ENCODE assay signal across 9 cellular contexts in the genomic region with DNA sequence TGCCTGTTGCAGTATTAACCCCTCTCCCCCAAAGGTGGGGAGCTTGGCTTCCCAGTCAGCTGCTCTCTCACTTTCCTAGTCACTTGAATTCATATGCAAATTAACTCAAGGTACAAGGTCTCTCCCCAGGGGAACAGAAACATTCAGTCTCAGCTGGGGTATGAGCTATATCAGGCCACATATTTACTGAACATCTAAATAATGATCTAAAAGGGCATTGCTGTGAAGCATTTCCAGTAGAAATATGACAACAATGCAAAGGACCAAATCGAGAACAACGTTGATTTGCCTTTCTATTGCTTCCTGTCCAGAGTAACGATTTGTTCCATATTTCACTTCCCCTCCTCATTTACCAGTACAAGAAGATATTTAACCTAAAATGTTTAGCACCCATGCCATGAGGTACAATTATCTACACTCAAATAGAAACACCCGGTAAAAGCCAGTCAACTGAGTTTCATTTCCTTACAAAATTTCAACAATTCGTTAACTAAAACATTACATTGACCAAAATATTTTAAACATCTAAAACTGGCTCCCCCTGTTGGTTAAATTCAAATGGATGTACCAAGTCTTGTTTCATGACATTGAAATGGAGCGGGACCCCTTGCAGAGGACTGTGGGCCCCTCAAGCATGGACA. TPM values are rescaled to one million over a fixed set of nuclear protein-coding genes. Genes with fewer than 3 reads are reported as not detected.
DNase-seq lines count a peak whose midpoint lies in the region; FAIRE-seq and TF ChIP-seq lines count a peak whose summit lies in the region.
"Had no signal": no experiment of that assay in that cellular context is flagged by ENCODE, and none has a peak within 500 bp of the region (broad histone marks: within the 10 kb centered on the region; RNA-seq: fewer than 3 reads in every experiment).

No MANE protein-coding gene starts in this region.

- no peaks in the 10 kb centered on the region; a peak in 1 of 7 replicates for H3K27me3 ChIP-seq in H1 (replicated peaks in 1 of 4; ENCODE audit: control insufficient read depth in 3 of 4, extremely low read depth in 1 of 4, insufficient read depth in 3 of 4, low read length in 3 of 4)

- no peaks in the 10 kb centered on the region for H3K36me3 ChIP-seq in H1 (ENCODE audit: control insufficient read depth in 2 of 4, insufficient read depth in 4 of 4, low read length in 3 of 4)

- no peaks in the 10 kb centered on the region for H3K23me2 ChIP-seq in H1 (ENCODE audit: low read depth, low read length)

- H2AFZ ChIP-seq in H1 (ENCODE audit: low read length): no peak overlapping the region

- WGBS in H1 (ENCODE audit: extremely low coverage in 1 of 2, insufficient coverage in 1 of 2, insufficient read length in 1 of 2, insufficient replicate concordance in 2 of 2, low coverage in 1 of 2, low lambda C conversion rate in 2 of 2, missing lambda C conversion rate in 1 of 2), 2 experiments: 83 to 100% methylated on average over 1 to 6 of the region's 6 CpGs

- H3K27ac Mint-ChIP-seq in activated CD4-positive, alpha-beta T cell treated with anti-CD3 and anti-CD28 coated beads, Interleukin-2, amount 10 ng/mL, durations not matched to agents 24 days and 14 days: peak overlapping the region; percentile 63

- no peak overlapping the region for H4K5ac ChIP-seq in H1 (ENCODE audit: insufficient read length, low read depth, low read length)

- no peak overlapping the region for H3K56ac ChIP-seq in H1 (replicated peaks; ENCODE audit: insufficient read length, low read depth, low read length)

- H2BK120ac ChIP-seq in H1 (replicated peaks; ENCODE audit: low read depth, low read length): no peak overlapping the region

- peaks cover 0 to 10% (median 5%) of the 10 kb centered on the region in 4 experiments; a peak in 4 of 7 replicates for H3K4me1 ChIP-seq in H1 (replicated peaks in 1 of 4; ENCODE audit: control insufficient read depth in 3 of 4, insufficient read depth in 4 of 4, low read length in 3 of 4)

- H3K27ac ChIP-seq in H1 (ENCODE audit: low read depth, low read length): no peak overlapping the region

- no peak for TF ChIP-seq EP300 in H1 (IDR thresholded peaks at IDR 0.05; ENCODE audit: borderline replicate concordance in 1 of 2, low read depth in 2 of 2, low read length in 2 of 2)

- no peak for TF ChIP-seq POLR2A in H1 (IDR thresholded peaks at IDR 0.05; ENCODE audit: control extremely low read depth in 1 of 2, low read depth in 2 of 2, low read length in 2 of 2)

- H3K4me2 ChIP-seq in H1 (ENCODE audit: insufficient read depth in 1 of 2, low read depth in 2 of 2, low read length in 2 of 2): peak overlapping the region; percentile 9 to 46; a peak in 1 of 4 replicates

- no peak overlapping the region for H3K23ac ChIP-seq in H1 (ENCODE audit: insufficient read length)

- H4K8ac ChIP-seq in H1 (ENCODE audit: extremely low read depth, insufficient read depth, low read length): no peak overlapping the region

- CTCF ChIA-PET in H1 (lab: Charles Lee; ENCODE audit: partially characterized antibody): interaction anchor here (0.7 to 3.2 kb wide), 24 partner anchors 8 to 408 kb away, joined by 3 to 17 read pairs (median 4); no protein-coding TSS in a partner anchor

- no peaks in the 10 kb centered on the region for H3K9me3 Mint-ChIP-seq in activated CD4-positive, alpha-beta T cell treated with anti-CD3 and anti-CD28 coated beads, Interleukin-2, amount 10 ng/mL, durations not matched to agents 24 days and 14 days

- no peaks in the 10 kb centered on the region for H3K36me3 Mint-ChIP-seq in activated CD4-positive, alpha-beta T cell treated with anti-CD3 and anti-CD28 coated beads, Interleukin-2, amount 10 ng/mL, durations not matched to agents 24 days and 14 days (ENCODE audit: low read depth)

- H2BK20ac ChIP-seq in H1 (ENCODE audit: low read length): no peak overlapping the region

- H2BK5ac ChIP-seq in H1 (ENCODE audit: low read depth, low read length): no peak overlapping the region

- TF ChIP-seq CTCF in H1 (IDR thresholded peaks at IDR 0.05; ENCODE audit: control extremely low read depth in 1 of 3, insufficient read depth in 1 of 3, low read depth in 1 of 3, low read length in 3 of 3): peak in 1 of 3 experiments; percentile 6; a peak in 1 of 4 replicates

- no peaks in the 10 kb centered on the region for H3K79me2 ChIP-seq in H1 (ENCODE audit: control insufficient read depth in 1 of 2, insufficient read depth in 2 of 2, low read length in 2 of 2)

- H3K4me1 Mint-ChIP-seq in activated CD4-positive, alpha-beta T cell treated with anti-CD3 and anti-CD28 coated beads, Interleukin-2, amount 10 ng/mL, durations not matched to agents 24 days and 14 days: peaks cover 21% of the 10 kb centered on the region

- no peaks in the 10 kb centered on the region for H3K79me1 ChIP-seq in H1 (ENCODE audit: low read depth, low read length)

- H3K9me3 ChIP-seq in H1 (ENCODE audit: insufficient read depth in 2 of 2, low read depth in 1 of 2, low read length in 1 of 2): no peaks in the 10 kb centered on the region

- POLR2A ChIA-PET in H1 (lab: Charles Lee; ENCODE audit: partially characterized antibody): interaction anchor here (0.6 to 1.1 kb wide), 4 partner anchors 27 to 174 kb away, joined by 3 to 4 read pairs (median 3); a partner anchor contains a TSS

- TF ChIP-seq RAD21 in H1 (IDR thresholded peaks at IDR 0.05 in 1 of 2, conservative IDR thresholded peaks at IDR 0.05 in 1 of 2; ENCODE audit: low read depth in 2 of 2, low read length in 2 of 2): no peak

- peak overlapping the region in 1 of 4 experiments; percentile 17; a peak in 1 of 8 replicates for H3K4me3 ChIP-seq in H1 (ENCODE audit: extremely low read depth in 1 of 4, insufficient read depth in 2 of 4, low read depth in 3 of 4, low read length in 4 of 4)

- no peak overlapping the region for H4K91ac ChIP-seq in H1 (replicated peaks; ENCODE audit: insufficient read length, low read length)

- H4K20me1 ChIP-seq in H1 (replicated peaks in 1 of 2; ENCODE audit: control insufficient read depth in 1 of 2, insufficient read depth in 2 of 2, low read length in 2 of 2): no peaks in the 10 kb centered on the region

- no peak overlapping the region for H3K18ac ChIP-seq in H1 (ENCODE audit: extremely low read depth, low read length)

- FAIRE-seq in H1 (lab: Jason Lieb, UNC): peak; percentile 7
- FAIRE-seq: astrocyte had no signal

- no peak overlapping the region for H2BK12ac ChIP-seq in H1 (ENCODE audit: low read depth, low read length)

- no peak for DNase-seq in activated CD4-positive, alpha-beta T cell treated with anti-CD3 and anti-CD28 coated beads, Interleukin-2, amount 10 ng/mL, durations not matched to agents 24 days and 14 days
- no peak for DNase-seq in activated CD4-positive, alpha-beta T cell treated with anti-CD3 and anti-CD28 coated beads for 48 hours
- DNase-seq in HCEC 1CT: peak; percentile 9
- peak; percentile 84 for DNase-seq in NAMALWA (ENCODE audit: low spot score)
- no peak for DNase-seq in H1 (ENCODE audit: low read depth in 1 of 2, low spot score in 2 of 2)
- DNase-seq in superior temporal gyrus (ENCODE audit: extremely low spot score): no peak
- no peak for DNase-seq in NCI-H748 treated with DMSO at 0.1 percent for 48 hours (lab: John Stamatoyannopoulos, UW)
- DNase-seq in NCI-H187 treated with DMSO at 0.1 percent for 48 hours (lab: John Stamatoyannopoulos, UW): no peak

- no peaks in the 10 kb centered on the region for H3K27me3 Mint-ChIP-seq in activated CD4-positive, alpha-beta T cell treated with anti-CD3 and anti-CD28 coated beads, Interleukin-2, amount 10 ng/mL, durations not matched to agents 24 days and 14 days

- no peak overlapping the region for H3K9ac ChIP-seq in H1 (replicated peaks in 1 of 4; ENCODE audit: extremely low read depth in 1 of 4, low read depth in 3 of 4, low read length in 3 of 4)

- intact Hi-C loops in activated CD4-positive, alpha-beta T cell treated with anti-CD3 and anti-CD28 coated beads, Interleukin-2, amount 10 ng/mL, durations not matched to agents 24 days and 14 days (cut with micrococcal nuclease): no loop called here

- H2AK5ac ChIP-seq in H1 (ENCODE audit: low read depth, low read length): peak overlapping the region; percentile 1; the same call in 1 of the 2 replicates

- peak overlapping the region; percentile 39 for H3K4me3 Mint-ChIP-seq in activated CD4-positive, alpha-beta T cell treated with anti-CD3 and anti-CD28 coated beads, Interleukin-2, amount 10 ng/mL, durations not matched to agents 24 days and 14 days

- H2BK15ac ChIP-seq in H1 (ENCODE audit: low read length): no peak overlapping the region

- H3K14ac ChIP-seq in H1 (ENCODE audit: insufficient read length): no peak overlapping the region

- no peak overlapping the region for H3K4ac ChIP-seq in H1 (replicated peaks; ENCODE audit: insufficient read length, low read depth, low read length)

TF ChIP-seq in H1, 55 proteins besides CTCF, POLR2A, EP300 and RAD21 (continues in another document):
- TF ChIP-seq POU5F1 (IDR thresholded peaks at IDR 0.05; ENCODE audit: low read depth, low read length): peak; percentile 31; the same call in 1 of the 2 replicates

RNA-seq across cellular contexts. Expression of a gene that starts 36.5 kb away (rescaled TPM):
- total RNA-seq in activated CD4-positive, alpha-beta T cell treated with anti-CD3 and anti-CD28 coated beads, Interleukin-2, amount 10 ng/mL, durations not matched to agents 24 days and 14 days: 44.9 and 47.1 TPM in 2 replicates
- not detected in 2 replicates for total RNA-seq in H1 (2021; fragmentation: NEBNext Ultra II Directional; extraction: Animal tissue kit (Norgen Biotek cat#: 25700))
- polyA plus RNA-seq in H1 (2011; rRNA removed): 0.05 and 0.08 TPM in 2 replicates
- polyA plus RNA-seq in H1 (2011; cell fraction: cytosol; rRNA removed): 0.09 TPM
- polyA plus RNA-seq in H1 (2011; cell fraction: nucleus; rRNA removed): 0.09 TPM
- polyA plus RNA-seq in H1 (2012, experiment 1 of 2): 0.05 to 0.08 TPM (median 0.05 TPM) in 4 replicates
- polyA plus RNA-seq in H1 (2012, experiment 2 of 2): 0.05 TPM
- 0.02 TPM for polyA plus RNA-seq in H1 (2013, experiment 1 of 2)
- polyA plus RNA-seq in H1 (2013, experiment 2 of 2): 0.04 TPM
- polyA minus RNA-seq in H1 (2011; rRNA and poly(A)+ RNA removed): 0.07 and 0.28 TPM in 2 replicates
- not detected for polyA minus RNA-seq in H1 (2011; cell fraction: cytosol; rRNA and poly(A)+ RNA removed)
- polyA minus RNA-seq in H1 (2011; cell fraction: nucleus; rRNA and poly(A)+ RNA removed): 0.40 TPM

RNA-seq across cellular contexts. Expression of a gene that starts 43.4 kb away (rescaled TPM):
- total RNA-seq in activated CD4-positive, alpha-beta T cell treated with anti-CD3 and anti-CD28 coated beads, Interleukin-2, amount 10 ng/mL, durations not matched to agents 24 days and 14 days: 6.7 and 6.9 TPM in 2 replicates
- total RNA-seq in H1 (2021; fragmentation: NEBNext Ultra II Directional; extraction: Animal tissue kit (Norgen Biotek cat#: 25700)): 33.5 and 36.2 TPM in 2 replicates
- 11.2 and 12.5 TPM in 2 replicates for polyA plus RNA-seq in H1 (2011; rRNA removed)
- 14.2 TPM for polyA plus RNA-seq in H1 (2011; cell fraction: cytosol; rRNA removed)
- polyA plus RNA-seq in H1 (2011; cell fraction: nucleus; rRNA removed): 7.8 TPM
- polyA plus RNA-seq in H1 (2012, experiment 1 of 2): 11.8 to 14.7 TPM (median 12.9 TPM) in 4 replicates
- 2.4 TPM for polyA plus RNA-seq in H1 (2012, experiment 2 of 2)
- polyA plus RNA-seq in H1 (2013, experiment 1 of 2): 10.6 TPM
- 9.7 TPM for polyA plus RNA-seq in H1 (2013, experiment 2 of 2)
- 66.1 and 75.7 TPM in 2 replicates for polyA minus RNA-seq in H1 (2011; rRNA and poly(A)+ RNA removed)
- polyA minus RNA-seq in H1 (2011; cell fraction: cytosol; rRNA and poly(A)+ RNA removed): 33.3 TPM
- 57.9 TPM for polyA minus RNA-seq in H1 (2011; cell fraction: nucleus; rRNA and poly(A)+ RNA removed)

Comparison
In these comparisons a context has a peak if more than half of its experiments do, and no peak if none do; other contexts are left out.
1. DNase-seq: peak in HCEC 1CT (single experiment) and NAMALWA (single experiment); none in activated CD4-positive, alpha-beta T cell treated with anti-CD3 and anti-CD28 coated beads, Interleukin-2, amount 10 ng/mL, durations not matched to agents 24 days and 14 days (single experiment), activated CD4-positive, alpha-beta T cell treated with anti-CD3 and anti-CD28 coated beads for 48 hours (single experiment), H1 (0 of 2), superior temporal gyrus (single experiment), NCI-H748 treated with DMSO at 0.1 percent for 48 hours (single experiment) and NCI-H187 treated with DMSO at 0.1 percent for 48 hours (single experiment).
2. RNA of a gene that starts 36.5 kb away (total RNA-seq): 44.9 to 47.1 TPM in activated CD4-positive, alpha-beta T cell treated with anti-CD3 and anti-CD28 coated beads, Interleukin-2, amount 10 ng/mL, durations not matched to agents 24 days and 14 days; not detected in H1; every median in the first group is over 10 times any median in the second.